In genomic region chr2:165469417-165469816, GRCh38 we compare ENCODE assay signal across 1 cellular context.
TF ChIP-seq lines count a peak whose summit lies in the region.

Gene CSRNP3, plus strand, starts transcription at chr2:165469698. Its CDS starts 125,368 bp downstream, at chr2:165595066.

TF ChIP-seq in GM12878, 131 proteins besides CTCF, POLR2A, EP300 and RAD21:
- TF ChIP-seq ATF7 (IDR thresholded peaks at IDR 0.05; ENCODE audit: low read depth) (no peak), EED (IDR thresholded peaks at IDR 0.05; ENCODE audit: low read depth) (no peak), ESRRA (IDR thresholded peaks at IDR 0.05; ENCODE audit: low read length) (no peak)
TF ChIP-seq in GM12878: peak in this region for 0.
